20 cellular contexts compared by ENCODE assay signal in genomic region chr4:9704551-9705332, GRCh38.
"Had no signal": no experiment of that assay in that cellular context is flagged by ENCODE, and none has a peak within 500 bp of the region (broad histone marks: within the 10 kb centered on the region; RNA-seq: fewer than 3 reads in every experiment).

No MANE protein-coding gene starts in this region.

- H3K36me3 ChIP-seq: brain microvascular endothelial cell, esophagus muscularis mucosa, lower lobe of right lung, right atrium auricular region had no signal

- H3K36me3 Mint-ChIP-seq: activated CD8-positive, alpha-beta memory T cell treated with anti-CD3 and anti-CD28 coated beads, Interleukin-2, amount 10 ng/mL, durations not matched to agents 7 days and 5 days; activated naive CD8-positive, alpha-beta T cell; naive thymus-derived CD4-positive, alpha-beta T cell; stimulated activated naive B cell treated with anti-CD40 and anti-IgM and Interleukin-4, amounts not matched to agents 10 μg/mL and 1 μg/mL and 100 μg/mL, for 72 hours; T-cell; type B pancreatic cell had no signal

- H3K9me3 Mint-ChIP-seq: activated CD4-positive, alpha-beta T cell treated with anti-CD3 and anti-CD28 coated beads, Interleukin-2, amount 10 ng/mL, durations not matched to agents 7 days and 5 days; activated T-cell treated with anti-CD3 and anti-CD28 coated beads, Interleukin-2, amount 50 U/mL, for 24 hours; stimulated activated naive B cell treated with anti-CD40 and anti-IgM and Interleukin-4, amounts not matched to agents 10 μg/mL and 1 μg/mL and 100 μg/mL, for 72 hours; T-cell; type B pancreatic cell had no signal

- H3K9me3 ChIP-seq: esophagus muscularis mucosa, lower lobe of right lung, right atrium auricular region had no signal

- H3K4me3 Mint-ChIP-seq: activated CD4-positive, alpha-beta T cell treated with anti-CD3 and anti-CD28 coated beads, Interleukin-2, amount 10 ng/mL, durations not matched to agents 7 days and 5 days; activated CD8-positive, alpha-beta memory T cell treated with anti-CD3 and anti-CD28 coated beads, Interleukin-2, amount 10 ng/mL, durations not matched to agents 7 days and 5 days; activated naive CD8-positive, alpha-beta T cell; activated T-cell treated with anti-CD3 and anti-CD28 coated beads, Interleukin-2, amount 50 U/mL, for 24 hours; stimulated activated naive B cell treated with anti-CD40 and anti-IgM and Interleukin-4, amounts not matched to agents 10 μg/mL and 1 μg/mL and 100 μg/mL, for 72 hours; T-cell had no signal

- H3K4me2 ChIP-seq: smooth muscle cell had no signal

- H3K4me1 ChIP-seq: esophagus muscularis mucosa, lower lobe of right lung, right atrium auricular region had no signal

- H3K27me3 ChIP-seq: brain microvascular endothelial cell, dorsolateral prefrontal cortex, right atrium auricular region had no signal

- H3K27me3 Mint-ChIP-seq: activated CD4-positive, alpha-beta T cell treated with anti-CD3 and anti-CD28 coated beads, Interleukin-2, amount 10 ng/mL, durations not matched to agents 7 days and 5 days; activated CD8-positive, alpha-beta memory T cell treated with anti-CD3 and anti-CD28 coated beads, Interleukin-2, amount 10 ng/mL, durations not matched to agents 7 days and 5 days; activated naive CD8-positive, alpha-beta T cell; activated T-cell treated with anti-CD3 and anti-CD28 coated beads, Interleukin-2, amount 50 U/mL, for 24 hours; T-cell had no signal

- H3K27ac Mint-ChIP-seq: activated CD4-positive, alpha-beta T cell treated with anti-CD3 and anti-CD28 coated beads, Interleukin-2, amount 10 ng/mL, durations not matched to agents 7 days and 5 days; activated CD8-positive, alpha-beta memory T cell treated with anti-CD3 and anti-CD28 coated beads, Interleukin-2, amount 10 ng/mL, durations not matched to agents 7 days and 5 days; activated naive CD8-positive, alpha-beta T cell; activated T-cell treated with anti-CD3 and anti-CD28 coated beads, Interleukin-2, amount 50 U/mL, for 24 hours; stimulated activated naive B cell treated with anti-CD40 and anti-IgM and Interleukin-4, amounts not matched to agents 10 μg/mL and 1 μg/mL and 100 μg/mL, for 72 hours; T-cell; type B pancreatic cell had no signal

- ATAC-seq: activated CD8-positive, alpha-beta memory T cell treated with anti-CD3 and anti-CD28 coated beads, Interleukin-2, amount 10 ng/mL, durations not matched to agents 7 days and 5 days; left cardiac atrium; lower lobe of right lung; naive thymus-derived CD4-positive, alpha-beta T cell; stimulated activated naive B cell treated with anti-CD40 and anti-IgM and Interleukin-4, amounts not matched to agents 10 μg/mL and 1 μg/mL and 100 μg/mL, for 72 hours; T-cell had no signal

- H3K4me3 ChIP-seq: dorsolateral prefrontal cortex, esophagus muscularis mucosa, lower lobe of right lung, right atrium auricular region, smooth muscle cell had no signal

- DNase-seq: activated CD4-positive, alpha-beta T cell treated with anti-CD3 and anti-CD28 coated beads, Interleukin-2, amount 10 ng/mL, durations not matched to agents 7 days and 5 days; activated CD8-positive, alpha-beta memory T cell treated with anti-CD3 and anti-CD28 coated beads, Interleukin-2, amount 10 ng/mL, durations not matched to agents 7 days and 5 days; activated effector memory CD4-positive, alpha-beta T cell treated with Interleukin-2 at 50 U/mL for 16 hours; activated T-cell treated with anti-CD3 and anti-CD28 coated beads, Interleukin-2, amount 50 U/mL, for 24 hours; amygdala; brain microvascular endothelial cell; dorsolateral prefrontal cortex; hypothalamus; left cardiac atrium; lower lobe of right lung; naive thymus-derived CD4-positive, alpha-beta T cell; stimulated activated naive B cell treated with anti-CD40 and anti-IgM and Interleukin-4, amounts not matched to agents 10 μg/mL and 1 μg/mL and 100 μg/mL, for 72 hours; substantia nigra; T-cell; T1000 had no signal

- H3K27ac ChIP-seq: brain microvascular endothelial cell, dorsolateral prefrontal cortex, esophagus muscularis mucosa, lower lobe of right lung, right atrium auricular region had no signal
